In genomic region chrX:18360867-18361266, GRCh38 we compare ENCODE assay signal across 34 cellular contexts. TPM values are rescaled to one million over a fixed set of nuclear protein-coding genes. Genes with fewer than 3 reads are reported as not detected.
DNase-seq lines count a peak whose midpoint lies in the region; ATAC-seq, FAIRE-seq and TF ChIP-seq lines count a peak whose summit lies in the region.
"Had no signal": no experiment of that assay in that cellular context is flagged by ENCODE, and none has a peak within 500 bp of the region (broad histone marks: within the 10 kb centered on the region; RNA-seq: fewer than 3 reads in every experiment).

No MANE protein-coding gene starts in this region.

- CTCF ChIA-PET in HepG2 (lab: Yijun Ruan, JAX; ENCODE audit: low intra/inter-chr PET ratio, low total read pairs), result no interaction called here

- intact Hi-C loops in HepG2 (cut with micrococcal nuclease; ENCODE audit: unreplicated experiment) (no loop called here), right lobe of liver (cut with DNase I) (loop anchor here in 1 of 2 donors (10.0 kb wide), 1 partner anchor 426 kb away; no protein-coding TSS in a partner anchor)

- no peaks in the 10 kb centered on the region for H4K20me1 ChIP-seq in HepG2 (ENCODE audit: insufficient read depth, low read length)

- H3K4me3 ChIP-seq in HepG2 (replicated peaks in 1 of 3; ENCODE audit: insufficient read depth in 1 of 3, low read depth in 2 of 3, low read length in 3 of 3) (no peak overlapping the region), right lobe of liver (no peak overlapping the region), epithelial cell of esophagus (ENCODE audit: low read length) (no peak overlapping the region)
- H3K4me3 ChIP-seq: cardiac muscle cell, HAP-1, left ventricle myocardium inferior, Peyer's patch, SK-N-MC, suprapubic skin had no signal

- no peak overlapping the region for H3K27ac ChIP-seq in HepG2 (ENCODE audit: extremely low read length, insufficient read depth, low read length)
- no peak overlapping the region for H3K27ac ChIP-seq in right lobe of liver
- H3K27ac ChIP-seq: cardiac muscle cell, left ventricle myocardium inferior, Peyer's patch, SK-N-MC, suprapubic skin had no signal

- FAIRE-seq in HepG2 (lab: Jason Lieb, UNC), result no peak
- FAIRE-seq: A204.1, TTC549, urothelium cell line had no signal

- no peak overlapping the region for H2AFZ ChIP-seq in HepG2 (ENCODE audit: low read length)

- DNase-seq in HepG2 (ENCODE audit: low spot score) (no peak), right lobe of liver (no peak), RPMI7951 (ENCODE audit: low read depth) (peak; percentile 51), epithelial cell of esophagus (ENCODE audit: low read depth) (peak; percentile 6), cortex of kidney (lab: John Stamatoyannopoulos, UW) (no peak), NOMO-1 (lab: John Stamatoyannopoulos, UW; ENCODE audit: unreplicated experiment in 2 of 2) (no peak), GM03348 (ENCODE audit: low spot score) (no peak), LoVo (ENCODE audit: low spot score) (no peak)
- DNase-seq: activated CD4-positive, alpha-beta T cell treated with anti-CD3 and anti-CD28 coated beads, Interleukin-2, amount 50 U/mL, for 48 hours; activated CD8-positive, alpha-beta memory T cell treated with anti-CD3 and anti-CD28 coated beads, Interleukin-2, amount 50 U/mL, for 4 hours; activated naive CD4-positive, alpha-beta T cell treated with anti-CD3 and anti-CD28 coated beads, Interleukin-2, amount 50 U/mL, for 16 hours; amygdala; BE2C; CD8-positive, alpha-beta memory T cell; DMS 273 treated with DMSO at 0.1 percent for 48 hours; endodermal cell; islet precursor cell; left ventricle myocardium inferior; midbrain; naive thymus-derived CD8-positive, alpha-beta T cell; NCI-H146; NCI-H510A; NK-92 treated with Interleukin-12 subunit alpha and Interleukin-12 subunit beta, amount 100 ng/mL, for 24 hours; occipital lobe; Peyer's patch; stimulated activated naive CD4-positive, alpha-beta T cell had no signal

- no peaks in the 10 kb centered on the region for H3K79me2 ChIP-seq in HepG2 (ENCODE audit: insufficient read depth, low read length)

- H3K27me3 ChIP-seq in HepG2 (ENCODE audit: control insufficient read depth in 1 of 2, insufficient read depth in 2 of 2, low read length in 2 of 2), result no peaks in the 10 kb centered on the region
- no peaks in the 10 kb centered on the region for H3K27me3 ChIP-seq in right lobe of liver
- H3K27me3 ChIP-seq: BE2C, Peyer's patch, suprapubic skin had no signal

- no peak for TF ChIP-seq RAD21 in HepG2 (CRISPR knock-in tag; IDR thresholded peaks at IDR 0.05)

- H3K4me1 ChIP-seq in HepG2 (ENCODE audit: insufficient read depth, low read length) (no peaks in the 10 kb centered on the region), right lobe of liver (no peaks in the 10 kb centered on the region)
- H3K4me1 ChIP-seq: BE2C, HAP-1, left ventricle myocardium inferior, Peyer's patch, suprapubic skin had no signal

- no peak for TF ChIP-seq POLR2A in HepG2 (IDR thresholded peaks at IDR 0.05; ENCODE audit: insufficient read depth in 1 of 2, low read depth in 2 of 2, low read length in 2 of 2)
- TF ChIP-seq POLR2A in right lobe of liver (IDR thresholded peaks at IDR 0.05), result no peak

- peak; percentile 42; the same call in 1 of the 3 replicates for ATAC-seq in HepG2
- ATAC-seq in right lobe of liver, result no peak
- ATAC-seq: activated CD4-positive, CD25-positive, alpha-beta regulatory T cell treated with anti-CD3 and anti-CD28 coated beads, Interleukin-2, amount 50 U/mL, for 24 hours; naive thymus-derived CD8-positive, alpha-beta T cell had no signal

- no peak for TF ChIP-seq CTCF in HepG2 (CRISPR knock-in tag; IDR thresholded peaks at IDR 0.05)
- TF ChIP-seq CTCF in right lobe of liver (IDR thresholded peaks at IDR 0.05), result no peak
- TF ChIP-seq CTCF in epithelial cell of esophagus (IDR thresholded peaks at IDR 0.05; ENCODE audit: insufficient read depth, low read depth, low read length, missing control alignments), result no peak

- no TSS peak for BruUV-seq in HepG2 (replicated peaks; lab: Mats Ljungman, UMichigan)

- in situ Hi-C loops in HepG2 (cut with HindIII; ENCODE audit: extremely low pct_ligation_motif_present, low pct_unique_long_range_greater_than_20kb), result no loop called here

- 20% methylated on average over 2 of the region's 4 CpGs for WGBS in HepG2 (ENCODE audit: low lambda C conversion rate)
- 14% methylated on average over 2 of the region's 4 CpGs for WGBS in right lobe of liver (ENCODE audit: insufficient coverage, low coverage, low lambda C conversion rate, missing lambda C conversion rate)

- no peaks in the 10 kb centered on the region for H3K9me3 ChIP-seq in HepG2 (ENCODE audit: low read length)
- H3K9me3 ChIP-seq in right lobe of liver, result no peaks in the 10 kb centered on the region
- H3K9me3 ChIP-seq: BE2C, HAP-1, left ventricle myocardium inferior, Peyer's patch, suprapubic skin had no signal

- H3K9ac ChIP-seq in HepG2 (ENCODE audit: insufficient read depth, low read depth, low read length), result no peak overlapping the region

- H3K36me3 ChIP-seq in HepG2 (replicated peaks in 1 of 2; ENCODE audit: control insufficient read depth in 1 of 2, insufficient read depth in 2 of 2, low read length in 2 of 2) (no peaks in the 10 kb centered on the region), right lobe of liver (no peaks in the 10 kb centered on the region)
- H3K36me3 ChIP-seq: BE2C, cardiac muscle cell, HAP-1, left ventricle myocardium inferior, Peyer's patch, suprapubic skin had no signal

- TF ChIP-seq EP300 in HepG2 (IDR thresholded peaks at IDR 0.05; ENCODE audit: low read depth in 2 of 2, low read length in 2 of 2) (no peak), HepG2 (CRISPR knock-in tag; IDR thresholded peaks at IDR 0.05; ENCODE audit: borderline replicate concordance) (no peak)

- H3K4me2 ChIP-seq in HepG2 (ENCODE audit: low read depth, low read length), result no peak overlapping the region

- POLR2A ChIA-PET in HepG2 (lab: Yijun Ruan, JAX), result no interaction called here

TF ChIP-seq in HepG2, 621 proteins besides CTCF, POLR2A, EP300 and RAD21 (continues in another document):
- TF ChIP-seq RERE (CRISPR knock-in tag; IDR thresholded peaks at IDR 0.05; ENCODE audit: low read depth) (no peak), ZNF24 (IDR thresholded peaks at IDR 0.05) (no peak)

RNA-seq across cellular contexts. Expression of gene SCML2, which starts 6.4 kb away (rescaled TPM):
- total RNA-seq in HepG2 (2016; rRNA removed; fragmentation: Illumina TruSeq; extraction: Trizol) (7.6 and 8.7 TPM in 2 replicates), right lobe of liver (1 to 10 TPM in 2 of 6 experiments, under 1 TPM in 4; 0.48 to 1.3 (median 0.82) TPM)
- 2.7 and 3.4 TPM in 2 replicates for total RNA-seq in HepG2 (2016; cell fraction: cytosol; rRNA removed; fragmentation: Illumina TruSeq; extraction: Trizol; ENCODE audit: low read depth)
- total RNA-seq in HepG2 (2016; cell fraction: insoluble cytoplasmic fraction; rRNA removed; fragmentation: Illumina TruSeq; extraction: Trizol), result 6.9 and 9.9 TPM in 2 replicates
- total RNA-seq in HepG2 (2016; cell fraction: membrane; rRNA removed; fragmentation: Illumina TruSeq; extraction: Trizol), result 3.2 and 3.8 TPM in 2 replicates
- 6.9 and 7.2 TPM in 2 replicates for total RNA-seq in HepG2 (2016; cell fraction: nucleus; rRNA removed; fragmentation: Illumina TruSeq; extraction: Trizol)
- polyA plus RNA-seq in HepG2 (2011; rRNA removed), result 4.5 and 5.1 TPM in 2 replicates
- polyA plus RNA-seq in HepG2 (2011; cell fraction: cytosol; rRNA removed), result 2.6 and 3.2 TPM in 2 replicates
- polyA plus RNA-seq in HepG2 (2011; cell fraction: nucleus; rRNA removed), result 3.9 and 4.4 TPM in 2 replicates
- polyA plus RNA-seq in HepG2 (2012), result 4.2 and 4.4 TPM in 2 replicates
- polyA plus RNA-seq in HepG2 (2016; cell fraction: cytosol; fragmentation: Illumina TruSeq; extraction: Trizol; ENCODE audit: low read depth), result 0.35 and 0.52 TPM in 2 replicates
- 9.5 and 13.2 TPM in 2 replicates for polyA plus RNA-seq in HepG2 (2016; cell fraction: insoluble cytoplasmic fraction; fragmentation: Illumina TruSeq; extraction: Trizol; ENCODE audit: low read depth)
- 1.8 and 2.3 TPM in 2 replicates for polyA plus RNA-seq in HepG2 (2016; cell fraction: membrane; fragmentation: Illumina TruSeq; extraction: Trizol; ENCODE audit: low read depth)
- polyA plus RNA-seq in HepG2 (2016; cell fraction: nucleus; fragmentation: Illumina TruSeq; extraction: Trizol; ENCODE audit: insufficient read depth, low read depth), result 13.4 and 13.9 TPM in 2 replicates
- 1.1 and 4.9 TPM in 2 replicates for polyA minus RNA-seq in HepG2 (2011; rRNA and poly(A)+ RNA removed; ENCODE audit: low replicate concordance)
- 3.4 and 3.9 TPM in 2 replicates for polyA minus RNA-seq in HepG2 (2011; cell fraction: cytosol; rRNA and poly(A)+ RNA removed)
- polyA minus RNA-seq in HepG2 (2011; cell fraction: nucleus; rRNA and poly(A)+ RNA removed), result 5.2 and 5.9 TPM in 2 replicates
- 4.1 and 6.3 TPM in 2 replicates for total RNA-seq in RPMI7951 (2014; rRNA removed; shearing (Covaris generic))

Comparison
In these comparisons a context has a peak if more than half of its experiments do, and no peak if none do; other contexts are left out.
1. DNase-seq: peak in RPMI7951 (single experiment) and epithelial cell of esophagus (single experiment); none in HepG2 (single experiment), right lobe of liver (0 of 3), cortex of kidney (single experiment), NOMO-1 (0 of 2), GM03348 (single experiment) and LoVo (single experiment).